16 cellular contexts compared by ENCODE assay signal in genomic region chr5:36720688-36721087, GRCh38.
DNase-seq lines count a peak whose midpoint lies in the region; ATAC-seq and TF ChIP-seq lines count a peak whose summit lies in the region.
"Had no signal": no experiment of that assay in that cellular context is flagged by ENCODE, and none has a peak within 500 bp of the region (broad histone marks: within the 10 kb centered on the region; RNA-seq: fewer than 3 reads in every experiment).

No MANE protein-coding gene starts in this region.

- no peaks in the 10 kb centered on the region for H3K36me3 ChIP-seq in A673 (ENCODE audit: insufficient read depth, low read length, poor library complexity, severe bottlenecking)
- no peaks in the 10 kb centered on the region for H3K36me3 ChIP-seq in lower lobe of right lung
- H3K36me3 ChIP-seq: right lobe of liver, suprapubic skin, vagina had no signal

- H3K27ac ChIP-seq in A673 (ENCODE audit: low read depth, low read length, poor library complexity, severe bottlenecking) (no peak overlapping the region), lower lobe of right lung (no peak overlapping the region)
- H3K27ac ChIP-seq: body of pancreas, right lobe of liver, suprapubic skin, vagina had no signal

- intact Hi-C loops in A673 (cut with micrococcal nuclease; ENCODE audit: unreplicated experiment) (no loop called here), lower lobe of right lung (cut with DNase I) (no loop called here)

- H3K4me3 ChIP-seq in A673 (ENCODE audit: low read depth, low read length, poor library complexity, severe bottlenecking): no peak overlapping the region
- no peak overlapping the region for H3K4me3 ChIP-seq in lower lobe of right lung
- H3K4me3 ChIP-seq: body of pancreas, right lobe of liver, suprapubic skin, vagina had no signal

- TF ChIP-seq CTCF in A673 (conservative IDR thresholded peaks at IDR 0.05; ENCODE audit: low read depth, low read length): no peak
- no peak for TF ChIP-seq CTCF in lower lobe of right lung (IDR thresholded peaks at IDR 0.05)

- BruUV-seq in A673 (replicated peaks; lab: Mats Ljungman, UMichigan): no TSS peak

- H3K27me3 ChIP-seq in A673 (replicated peaks; ENCODE audit: insufficient read depth, low read depth, low read length, poor library complexity): no peaks in the 10 kb centered on the region
- no peaks in the 10 kb centered on the region for H3K27me3 ChIP-seq in lower lobe of right lung (ENCODE audit: low read depth)
- H3K27me3 ChIP-seq: body of pancreas, right lobe of liver, suprapubic skin, vagina had no signal

- DNase-seq in A673 (ENCODE audit: low spot score) (peak; percentile 87), NCI-H524 treated with DMSO at 0.1 percent for 48 hours (lab: John Stamatoyannopoulos, UW) (peak; percentile 55), lower lobe of right lung (no peak), NCI-H2196 treated with DMSO at 0.1 percent for 48 hours (lab: John Stamatoyannopoulos, UW; ENCODE audit: unreplicated experiment) (no peak)
- no peak for DNase-seq in activated CD4-positive, alpha-beta T cell treated with anti-CD3 and anti-CD28 coated beads, Interleukin-2, amount 50 U/mL, for 4 hours
- DNase-seq: activated CD4-positive, alpha-beta T cell treated with anti-CD3 and anti-CD28 coated beads for 4 hours; body of pancreas; naive thymus-derived CD8-positive, alpha-beta T cell; NCI-H1105; right lobe of liver; SW 1271 had no signal

- ATAC-seq in GM18517 (IDR thresholded peaks at IDR 0.05; ENCODE audit: unreplicated experiment) (peak; percentile 29), HG02798 (IDR thresholded peaks at IDR 0.05; ENCODE audit: poor library complexity, unreplicated experiment) (peak; percentile 21), GM21515 (IDR thresholded peaks at IDR 0.05; ENCODE audit: unreplicated experiment) (no peak), lower lobe of right lung (no peak)
- ATAC-seq: body of pancreas; naive thymus-derived CD8-positive, alpha-beta T cell; right lobe of liver had no signal

- POLR2A ChIA-PET in A673 (lab: Charles Lee; ENCODE audit: low non-redundant PET): no interaction called here

- H3K4me1 ChIP-seq in A673 (ENCODE audit: insufficient read depth, low read length, poor library complexity, severe bottlenecking): peaks cover 35% of the 10 kb centered on the region
- no peaks in the 10 kb centered on the region for H3K4me1 ChIP-seq in lower lobe of right lung
- H3K4me1 ChIP-seq: body of pancreas, vagina had no signal

- H3K9me3 ChIP-seq in A673 (ENCODE audit: low read depth, low read length, poor library complexity, severe bottlenecking) (no peaks in the 10 kb centered on the region), lower lobe of right lung (no peaks in the 10 kb centered on the region)
- H3K9me3 ChIP-seq: body of pancreas, right lobe of liver, suprapubic skin, vagina had no signal

- CTCF ChIA-PET in A673 (lab: Charles Lee): interaction anchor here (0.6 kb wide), 1 partner anchor 306 kb away, joined by 3 read pairs; no protein-coding TSS in a partner anchor

Comparison
In these comparisons a context has a peak if more than half of its experiments do, and no peak if none do; other contexts are left out.
1. DNase-seq: peak in A673 (single experiment) and NCI-H524 treated with DMSO at 0.1 percent for 48 hours (single experiment); none in lower lobe of right lung (single experiment), activated CD4-positive, alpha-beta T cell treated with anti-CD3 and anti-CD28 coated beads, Interleukin-2, amount 50 U/mL, for 4 hours (0 of 2) and NCI-H2196 treated with DMSO at 0.1 percent for 48 hours (single experiment).
2. ATAC-seq: peak in GM18517 (single experiment) and HG02798 (single experiment); none in GM21515 (single experiment) and lower lobe of right lung (0 of 2).